In the genomic region with DNA sequence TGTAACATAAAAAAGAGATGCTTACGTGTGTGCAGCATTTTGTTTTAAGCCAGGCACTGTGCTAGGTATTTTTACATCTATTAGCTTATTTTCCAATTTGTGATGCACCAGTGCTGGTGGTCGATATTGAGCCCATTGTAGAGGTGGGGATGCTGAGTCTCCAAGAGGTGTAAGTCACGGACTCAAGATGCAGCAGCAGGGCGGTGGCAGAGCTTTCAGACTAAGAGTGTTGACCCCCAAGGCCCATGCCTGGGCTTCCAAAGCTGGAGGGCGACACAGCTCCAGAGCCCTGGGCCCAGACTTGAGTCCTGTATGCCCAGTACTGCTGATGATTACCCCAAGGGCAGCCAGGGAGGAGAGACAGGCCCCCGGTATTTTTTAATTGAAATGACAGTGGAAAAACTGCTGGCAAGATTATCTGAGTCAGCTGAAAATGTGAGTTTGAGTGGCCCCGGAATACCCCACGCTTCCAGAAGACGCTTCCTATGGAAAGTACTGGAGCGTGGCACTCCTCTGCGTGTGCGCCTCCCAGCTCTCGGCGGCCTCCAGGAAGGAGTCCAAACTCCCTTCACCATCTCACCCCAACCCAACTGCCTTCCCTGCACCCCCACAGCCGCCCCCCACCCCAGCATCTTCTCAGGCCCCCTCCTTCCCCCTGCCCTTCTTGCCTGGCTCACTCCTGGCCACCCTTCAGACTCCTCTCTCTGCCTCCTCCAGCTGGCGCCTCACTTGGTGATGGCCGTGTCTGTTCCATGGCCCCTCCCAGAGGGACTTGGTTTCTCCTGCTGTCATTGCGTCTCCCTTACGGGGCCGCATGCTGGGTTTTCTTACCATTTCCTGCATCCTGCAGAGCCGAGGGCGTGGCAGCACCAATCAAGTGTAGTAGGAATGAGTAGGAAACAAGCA, we compare ENCODE assay signal across 2 cellular contexts.
TF ChIP-seq lines count a peak whose summit lies in the region.

No MANE protein-coding gene starts in this region.

TF ChIP-seq in A549, 52 proteins besides CTCF, POLR2A, EP300 and RAD21:
- TF ChIP-seq MAFK (IDR thresholded peaks at IDR 0.05; ENCODE audit: partially characterized antibody) (peak; percentile 54), FOXS1 (CRISPR knock-in tag; IDR thresholded peaks at IDR 0.05) (no peak)

TF ChIP-seq in HEK293, 187 proteins besides CTCF, POLR2A, EP300 and RAD21:
- TF ChIP-seq ZSCAN23 (tag by site-specific recombination; IDR thresholded peaks at IDR 0.05) = no peak
- no peak for TF ChIP-seq EGR2 (tag by site-specific recombination; IDR thresholded peaks at IDR 0.05; ENCODE audit: low read depth)
- peak; percentile 33; the same call in 1 of the 2 replicates for TF ChIP-seq ZIC2 (tag by site-specific recombination; IDR thresholded peaks at IDR 0.05)
- no peak for TF ChIP-seq ZNF560 (tag by site-specific recombination; IDR thresholded peaks at IDR 0.05; ENCODE audit: borderline replicate concordance)
- no peak for TF ChIP-seq MYNN (tag by site-specific recombination; IDR thresholded peaks at IDR 0.05; ENCODE audit: borderline replicate concordance)
- no peak for TF ChIP-seq ZNF626 (tag by site-specific recombination; IDR thresholded peaks at IDR 0.05)
- TF ChIP-seq ZNF610 (tag by site-specific recombination; IDR thresholded peaks at IDR 0.05; ENCODE audit: borderline replicate concordance) = no peak
- TF ChIP-seq, protein P1, sequence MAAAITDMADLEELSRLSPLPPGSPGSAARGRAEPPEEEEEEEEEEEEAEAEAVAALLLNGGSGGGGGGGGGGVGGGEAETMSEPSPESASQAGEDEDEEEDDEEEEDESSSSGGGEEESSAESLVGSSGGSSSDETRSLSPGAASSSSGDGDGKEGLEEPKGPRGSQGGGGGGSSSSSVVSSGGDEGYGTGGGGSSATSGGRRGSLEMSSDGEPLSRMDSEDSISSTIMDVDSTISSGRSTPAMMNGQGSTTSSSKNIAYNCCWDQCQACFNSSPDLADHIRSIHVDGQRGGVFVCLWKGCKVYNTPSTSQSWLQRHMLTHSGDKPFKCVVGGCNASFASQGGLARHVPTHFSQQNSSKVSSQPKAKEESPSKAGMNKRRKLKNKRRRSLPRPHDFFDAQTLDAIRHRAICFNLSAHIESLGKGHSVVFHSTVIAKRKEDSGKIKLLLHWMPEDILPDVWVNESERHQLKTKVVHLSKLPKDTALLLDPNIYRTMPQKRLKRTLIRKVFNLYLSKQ (tag by site-specific recombination; IDR thresholded peaks at IDR 0.05; ENCODE audit: borderline replicate concordance) = no peak
- no peak for TF ChIP-seq ZFP3 (tag by site-specific recombination; IDR thresholded peaks at IDR 0.05; ENCODE audit: low read depth)
TF ChIP-seq in HEK293: peak in this region for 1.
